ENCODE assay signal across 1 cellular context in genomic region chr19:41064974-41065569, GRCh38.
TF ChIP-seq lines count a peak whose summit lies in the region.

No MANE protein-coding gene starts in this region.

TF ChIP-seq in H1, 55 proteins besides CTCF, POLR2A, EP300 and RAD21:
- TF ChIP-seq CREB1 (IDR thresholded peaks at IDR 0.05) (peak; percentile 84), SAP30 (IDR thresholded peaks at IDR 0.05; ENCODE audit: insufficient read depth, insufficient replicate concordance, low read length) (no peak), SIX5 (IDR thresholded peaks at IDR 0.05; ENCODE audit: low read depth, low read length) (peak; percentile 90), RNF2 (IDR thresholded peaks at IDR 0.05; ENCODE audit: borderline replicate concordance, low read depth, low read length, missing control alignments, poor library complexity, severe bottlenecking) (no peak), CHD2 (IDR thresholded peaks at IDR 0.05; ENCODE audit: low read length) (0 out of 2 replicates have a peak, but pooled peaks have one; percentile 19), CEBPB (IDR thresholded peaks at IDR 0.05; ENCODE audit: low read depth, low read length) (no peak), SP1 (IDR thresholded peaks at IDR 0.05; ENCODE audit: low read depth, low read length) (peak; percentile 77; the same call in 1 of the 2 replicates), YY1 (IDR thresholded peaks at IDR 0.05; ENCODE audit: low read depth, low read length) (peak; percentile 81)
- TF ChIP-seq, protein P1, sequence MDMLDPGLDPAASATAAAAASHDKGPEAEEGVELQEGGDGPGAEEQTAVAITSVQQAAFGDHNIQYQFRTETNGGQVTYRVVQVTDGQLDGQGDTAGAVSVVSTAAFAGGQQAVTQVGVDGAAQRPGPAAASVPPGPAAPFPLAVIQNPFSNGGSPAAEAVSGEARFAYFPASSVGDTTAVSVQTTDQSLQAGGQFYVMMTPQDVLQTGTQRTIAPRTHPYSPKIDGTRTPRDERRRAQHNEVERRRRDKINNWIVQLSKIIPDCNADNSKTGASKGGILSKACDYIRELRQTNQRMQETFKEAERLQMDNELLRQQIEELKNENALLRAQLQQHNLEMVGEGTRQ (IDR thresholded peaks at IDR 0.05; ENCODE audit: low read length) = no peak
